Comparison of ENCODE assay signal across 25 cellular contexts in the genomic region with DNA sequence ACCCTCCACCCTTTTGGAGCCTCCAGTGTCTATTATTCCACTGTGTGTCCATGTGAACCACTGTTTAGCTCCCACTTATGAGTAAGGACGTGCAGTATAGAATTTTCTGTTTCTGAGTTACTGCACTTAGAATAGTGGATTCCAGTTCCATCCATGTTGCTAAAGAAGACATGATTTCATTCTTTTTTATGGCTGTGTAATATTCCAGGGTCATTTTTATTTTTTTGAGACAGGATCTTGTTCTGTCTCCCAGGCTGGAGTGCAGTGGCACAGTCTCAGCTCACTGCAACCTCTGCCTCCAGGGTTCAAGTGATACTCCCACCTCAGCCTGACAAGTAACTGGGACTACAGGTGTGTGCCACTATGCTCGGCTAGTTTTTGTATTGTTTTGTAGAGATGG.
"Had no signal": no experiment of that assay in that cellular context is flagged by ENCODE, and none has a peak within 500 bp of the region (broad histone marks: within the 10 kb centered on the region; RNA-seq: fewer than 3 reads in every experiment).

No MANE protein-coding gene starts in this region.

- H3K9me3 ChIP-seq: colonic mucosa, esophagus muscularis mucosa, esophagus squamous epithelium, gastrocnemius medialis, gastroesophageal sphincter, heart left ventricle, heart right ventricle had no signal

- H3K4me1 ChIP-seq: colonic mucosa, foreskin keratinocyte had no signal

- H3K27me3 ChIP-seq: colonic mucosa, dorsolateral prefrontal cortex, esophagus muscularis mucosa, esophagus squamous epithelium, gastrocnemius medialis, gastroesophageal sphincter, heart left ventricle, heart right ventricle had no signal

- DNase-seq: colonic mucosa; cortex of kidney; dermis blood vessel endothelial cell; dorsolateral prefrontal cortex; effector CD4-positive, alpha-beta T cell; effector CD8-positive, alpha-beta T cell; effector memory CD4-positive, alpha-beta T cell; effector memory CD8-positive, alpha-beta T cell; endodermal cell; erythroblast; esophagus squamous epithelium; foreskin fibroblast; foreskin keratinocyte; foreskin melanocyte; gastrocnemius medialis; glutamatergic neuron; head of caudate nucleus; heart left ventricle; heart right ventricle had no signal

- H3K27ac Mint-ChIP-seq: dendritic cell treated with granulocyte-macrophage colony-stimulating factor and Interleukin-4, amounts not matched to agents 40 ng/mL and 50 ng/mL, for 4 days; effector memory CD8-positive, alpha-beta T cell; endodermal cell had no signal

- H3K4me3 ChIP-seq: colonic mucosa, coronary artery, dorsolateral prefrontal cortex, esophagus muscularis mucosa, esophagus squamous epithelium, gastrocnemius medialis, gastroesophageal sphincter, heart left ventricle, heart right ventricle had no signal

- H3K36me3 ChIP-seq: colonic mucosa, esophagus squamous epithelium, gastrocnemius medialis, gastroesophageal sphincter, heart left ventricle had no signal

- H3K4me3 Mint-ChIP-seq: dendritic cell treated with granulocyte-macrophage colony-stimulating factor and Interleukin-4, amounts not matched to agents 40 ng/mL and 50 ng/mL, for 4 days; effector memory CD8-positive, alpha-beta T cell; endodermal cell had no signal

- H3K9me3 Mint-ChIP-seq: dendritic cell treated with granulocyte-macrophage colony-stimulating factor and Interleukin-4, amounts not matched to agents 40 ng/mL and 50 ng/mL, for 4 days; effector memory CD8-positive, alpha-beta T cell; endodermal cell had no signal

- H3K27ac ChIP-seq: colonic mucosa, coronary artery, epithelial cell of prostate, esophagus muscularis mucosa, esophagus squamous epithelium, foreskin keratinocyte, gastrocnemius medialis, gastroesophageal sphincter, heart left ventricle, heart right ventricle had no signal

- ATAC-seq: effector memory CD8-positive, alpha-beta T cell; esophagus mucosa; foreskin keratinocyte; gastrocnemius medialis; gastroesophageal sphincter; heart left ventricle; heart right ventricle had no signal
